In the genomic region with DNA sequence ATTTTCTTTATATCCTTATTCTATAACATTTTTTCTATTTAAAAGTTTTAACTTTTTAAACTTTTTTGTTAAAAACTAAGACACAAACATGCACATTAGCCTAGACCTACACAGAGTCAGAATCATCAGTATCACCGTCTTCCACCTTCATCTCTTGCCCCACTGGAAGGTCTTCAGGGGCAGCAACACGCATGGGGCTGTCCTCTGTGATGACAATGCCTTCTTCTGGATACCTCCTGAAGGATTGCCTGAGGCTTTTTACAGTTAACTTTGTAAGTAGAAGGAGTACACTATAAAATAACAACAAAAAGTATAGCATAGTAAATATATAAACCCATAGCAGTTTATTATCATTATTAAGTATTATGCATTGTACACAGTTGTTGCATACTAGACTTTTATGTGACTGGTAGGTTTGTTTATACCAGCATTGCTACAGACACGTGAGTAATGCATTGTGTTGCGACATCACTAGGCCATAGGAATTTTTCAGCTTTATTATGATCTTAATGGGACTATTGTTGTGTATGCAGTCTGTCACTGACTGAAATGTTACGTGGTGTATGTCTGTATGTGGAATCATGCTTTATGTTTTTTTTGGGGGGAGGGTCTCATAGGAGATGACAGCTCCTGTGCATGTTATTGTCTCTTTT, we compare ENCODE assay signal across 11 cellular contexts. TPM values are rescaled to one million over a fixed set of nuclear protein-coding genes. Genes with fewer than 3 reads are reported as not detected.
A peak's percentile ranks its signal among the peaks of the same experiment; 100 is the strongest.
DNase-seq lines count a peak whose midpoint lies in the region; TF ChIP-seq lines count a peak whose summit lies in the region.
"Had no signal": no experiment of that assay in that cellular context is flagged by ENCODE, and none has a peak within 500 bp of the region (broad histone marks: within the 10 kb centered on the region; RNA-seq: fewer than 3 reads in every experiment).

No MANE protein-coding gene starts in this region.

- no peaks in the 10 kb centered on the region for H3K9me3 ChIP-seq in osteoblast (ENCODE audit: low read depth, low read length)

- H3K79me2 ChIP-seq in osteoblast (ENCODE audit: insufficient read depth, low read length), result peaks cover 79% of the 10 kb centered on the region

- H3K27me3 ChIP-seq in osteoblast (ENCODE audit: insufficient read depth, low read length), result no peaks in the 10 kb centered on the region

- H3K27ac ChIP-seq in osteoblast (ENCODE audit: low read depth, low read length), result peak overlapping the region; percentile 3

- no peaks in the 10 kb centered on the region for H4K20me1 ChIP-seq in osteoblast (ENCODE audit: insufficient read depth, low read length)

- H3K4me1 ChIP-seq in osteoblast (ENCODE audit: insufficient read depth, low read length), result peaks cover 11% of the 10 kb centered on the region

- no peaks in the 10 kb centered on the region for H3K36me3 ChIP-seq in osteoblast (ENCODE audit: insufficient read depth, low read length)

- no peak overlapping the region for H3K4me2 ChIP-seq in osteoblast (ENCODE audit: insufficient read depth, low read length)

- no peak overlapping the region for H3K27ac Mint-ChIP-seq in chondrocyte (ENCODE audit: unreplicated experiment)

- DNase-seq in EH (ENCODE audit: low read depth) (peak; percentile 90), NOMO-1 (lab: John Stamatoyannopoulos, UW; ENCODE audit: unreplicated experiment in 2 of 2) (peak; percentile 44 to 66), dermis blood vessel endothelial cell (peak; percentile 57), osteoblast (ENCODE audit: insufficient read length, low spot score, missing footprints) (no peak), DMS53 (lab: John Stamatoyannopoulos, UW) (no peak), NCI-H1930 (lab: John Stamatoyannopoulos, UW) (no peak), NCI-H2029 (lab: John Stamatoyannopoulos, UW) (no peak), chondrocyte (ENCODE audit: low spot score) (no peak)
- DNase-seq: activated effector memory CD4-positive, alpha-beta T cell treated with anti-CD3 and anti-CD28 coated beads, Interleukin-2, amount 50 U/mL, for 16 hours; DND-41; nucleus accumbens had no signal

- no peak overlapping the region for H3K4me3 ChIP-seq in osteoblast (ENCODE audit: insufficient read depth, low read length)

- H2AFZ ChIP-seq in osteoblast (ENCODE audit: low read length), result no peak overlapping the region

- TF ChIP-seq CTCF in osteoblast (IDR thresholded peaks at IDR 0.05; ENCODE audit: extremely low read depth, low read depth, low read length), result no peak
- TF ChIP-seq CTCF in chondrocyte (IDR thresholded peaks at IDR 0.05), result no peak

- peaks cover 4% of the 10 kb centered on the region for H3K36me3 Mint-ChIP-seq in chondrocyte (ENCODE audit: low read depth)

- no peak overlapping the region for H3K4me3 Mint-ChIP-seq in chondrocyte (ENCODE audit: unreplicated experiment)

- peaks cover 25% of the 10 kb centered on the region for H3K4me1 Mint-ChIP-seq in chondrocyte (ENCODE audit: low read depth)

- H3K27me3 Mint-ChIP-seq in chondrocyte (ENCODE audit: low read depth), result no peaks in the 10 kb centered on the region

- no peaks in the 10 kb centered on the region for H3K9me3 Mint-ChIP-seq in chondrocyte (ENCODE audit: low read depth)

RNA-seq across cellular contexts. Expression of a gene that starts 18.2 kb away (rescaled TPM):
- total RNA-seq in dermis blood vessel endothelial cell (129 and 199 TPM in 2 replicates), osteoblast (37.3 and 46.6 TPM in 2 replicates), chondrocyte (143 to 165 TPM (median 161 TPM) in 3 replicates)

Comparison
In these comparisons a context has a peak if more than half of its experiments do, and no peak if none do; other contexts are left out.
1. DNase-seq: peak in EH (single experiment), NOMO-1 (2 of 2) and dermis blood vessel endothelial cell (single experiment); none in osteoblast (single experiment), DMS53 (single experiment), NCI-H1930 (0 of 2), NCI-H2029 (single experiment) and chondrocyte (single experiment).